In the genomic region with DNA sequence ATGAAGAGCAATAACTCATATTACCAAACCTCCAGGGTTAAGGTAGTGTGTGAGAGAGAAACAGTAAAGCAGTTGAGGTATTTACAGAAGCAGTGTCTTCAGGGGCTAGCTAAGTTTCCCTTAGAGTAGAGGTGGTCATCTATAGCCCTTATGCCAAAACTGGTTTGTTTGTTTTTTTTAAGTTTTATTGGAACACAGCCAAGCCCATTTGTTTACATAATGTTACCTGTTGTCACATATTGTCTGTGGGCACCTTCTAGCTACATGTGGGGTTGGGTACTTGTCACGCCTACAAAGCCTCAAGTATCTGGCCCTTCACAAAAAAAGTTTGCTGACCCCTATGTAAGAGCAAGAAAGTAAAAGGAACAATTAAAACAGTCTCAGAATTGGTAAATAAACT, we compare ENCODE assay signal across 21 cellular contexts. TPM values are rescaled to one million over a fixed set of nuclear protein-coding genes. Genes with fewer than 3 reads are reported as not detected.
DNase-seq lines count a peak whose midpoint lies in the region; ATAC-seq, FAIRE-seq and TF ChIP-seq lines count a peak whose summit lies in the region.
"Had no signal": no experiment of that assay in that cellular context is flagged by ENCODE, and none has a peak within 500 bp of the region (broad histone marks: within the 10 kb centered on the region; RNA-seq: fewer than 3 reads in every experiment).

No MANE protein-coding gene starts in this region.

- H2BK20ac ChIP-seq in IMR-90 (ENCODE audit: low read depth, low read length) = no peak overlapping the region

- FAIRE-seq in GM12878 (lab: Jason Lieb, UNC) = no peak
- FAIRE-seq: endothelial cell of umbilical vein, GM18507 had no signal

- no peak overlapping the region for H3K9ac ChIP-seq in IMR-90 (ENCODE audit: low read depth, low read length)
- no peak overlapping the region for H3K9ac ChIP-seq in GM12878 (ENCODE audit: control insufficient read depth, insufficient read depth, low read length)

- H3K27ac Mint-ChIP-seq in activated CD8-positive, alpha-beta T cell treated with anti-CD3 and anti-CD28 coated beads for 36 hours = peak overlapping the region; percentile 47
- no peak overlapping the region for H3K27ac Mint-ChIP-seq in activated CD8-positive, alpha-beta T cell treated with anti-CD3 and anti-CD28 coated beads, Interleukin-2, amount 10 ng/mL, durations not matched to agents 7 days and 5 days
- H3K27ac Mint-ChIP-seq in natural killer cell = peak overlapping the region; percentile 32 to 71

- peaks cover 46% of the 10 kb centered on the region for H3K36me3 Mint-ChIP-seq in activated CD8-positive, alpha-beta T cell treated with anti-CD3 and anti-CD28 coated beads for 36 hours (ENCODE audit: low read depth)
- peaks cover 59% of the 10 kb centered on the region for H3K36me3 Mint-ChIP-seq in activated CD8-positive, alpha-beta T cell treated with anti-CD3 and anti-CD28 coated beads, Interleukin-2, amount 10 ng/mL, durations not matched to agents 7 days and 5 days (ENCODE audit: low read depth)
- H3K36me3 Mint-ChIP-seq in natural killer cell = peaks cover 20% of the 10 kb centered on the region

- H3K27me3 ChIP-seq in IMR-90 (ENCODE audit: control insufficient read depth, insufficient read depth, low read length) (no peaks in the 10 kb centered on the region), GM12878 (replicated peaks in 1 of 2; ENCODE audit: control insufficient read depth in 2 of 2, insufficient read depth in 2 of 2, low read length in 1 of 2) (no peaks in the 10 kb centered on the region), esophagus squamous epithelium (no peaks in the 10 kb centered on the region)
- H3K27me3 ChIP-seq: cardiac muscle cell, MG63, testis, vagina had no signal

- H3K4me3 ChIP-seq in IMR-90 (ENCODE audit: insufficient read depth, low read depth, low read length) (no peak overlapping the region), GM12878 (no peak overlapping the region), esophagus squamous epithelium (no peak overlapping the region)
- H3K4me3 ChIP-seq: cardiac muscle cell, MG63, testis, vagina had no signal

- CTCF ChIA-PET in activated CD8-positive, alpha-beta T cell treated with anti-CD3 and anti-CD28 coated beads for 36 hours (lab: Charles Lee) = interaction anchor here (1.1 to 4.3 kb wide), 2 partner anchors 9 to 84 kb away, joined by 4 to 23 read pairs; no protein-coding TSS in a partner anchor
- CTCF ChIA-PET in activated CD8-positive, alpha-beta T cell treated with anti-CD3 and anti-CD28 coated beads, Interleukin-2, amount 10 ng/mL, durations not matched to agents 7 days and 5 days (lab: Charles Lee) = interaction anchor here (0.7 to 1.2 kb wide), 2 partner anchors 9 to 54 kb away, joined by 3 read pairs; no protein-coding TSS in a partner anchor
- CTCF ChIA-PET in IMR-90 (lab: Yijun Ruan, JAX) (interaction anchor here (2.5 kb wide), 1 partner anchor 307 kb away, joined by 5 read pairs; no protein-coding TSS in a partner anchor), GM12878 (lab: Yijun Ruan, JAX) (interaction anchor here (0.9 to 2.5 kb wide), 6 partner anchors 17 to 307 kb away, joined by 3 to 7 read pairs (median 3); no protein-coding TSS in a partner anchor)

- SMC1A ChIA-PET in GM12878 (lab: Charles Lee; ENCODE audit: uncharacterized antibody, unreplicated experiment) = interaction anchor here (0.6 to 3.4 kb wide), 9 partner anchors 8 to 288 kb away, joined by 3 to 16 read pairs (median 6); no protein-coding TSS in a partner anchor

- no peak overlapping the region for H2AK9ac ChIP-seq in IMR-90 (replicated peaks; ENCODE audit: low read depth, low read length, poor library complexity)

- peak overlapping the region; percentile 50 for H2BK5ac ChIP-seq in IMR-90 (ENCODE audit: low read depth, low read length, poor library complexity, severe bottlenecking)

- no peak overlapping the region for H3K4me3 Mint-ChIP-seq in activated CD8-positive, alpha-beta T cell treated with anti-CD3 and anti-CD28 coated beads for 36 hours
- H3K4me3 Mint-ChIP-seq in activated CD8-positive, alpha-beta T cell treated with anti-CD3 and anti-CD28 coated beads, Interleukin-2, amount 10 ng/mL, durations not matched to agents 7 days and 5 days = no peak overlapping the region
- no peak overlapping the region for H3K4me3 Mint-ChIP-seq in natural killer cell
- H3K4me3 Mint-ChIP-seq: activated CD4-positive, alpha-beta T cell treated with anti-CD3 and anti-CD28 coated beads, Interleukin-2, amount 10 ng/mL, durations not matched to agents 7 days and 5 days had no signal

- POLR2A ChIA-PET in activated CD8-positive, alpha-beta T cell treated with anti-CD3 and anti-CD28 coated beads for 36 hours (lab: Charles Lee) = interaction anchor here (0.9 to 2.6 kb wide), 2 partner anchors 9 to 34 kb away, joined by 3 to 7 read pairs; no protein-coding TSS in a partner anchor
- POLR2A ChIA-PET in activated CD8-positive, alpha-beta T cell treated with anti-CD3 and anti-CD28 coated beads, Interleukin-2, amount 10 ng/mL, durations not matched to agents 7 days and 5 days (lab: Charles Lee) = no interaction called here
- POLR2A ChIA-PET in IMR-90 (lab: Charles Lee; ENCODE audit: unreplicated experiment) = no interaction called here
- POLR2A ChIA-PET in GM12878 (lab: Charles Lee) = interaction anchor here (0.5 kb wide), 1 partner anchor 61 kb away, joined by 3 read pairs; no protein-coding TSS in a partner anchor

- no CpG with 5 or more reads among the region's 1 CpG for WGBS in IMR-90 (ENCODE audit: extremely low coverage in 2 of 2, insufficient read length in 1 of 2), 2 experiments
- 100% methylated on average over 1 of the region's 1 CpG for WGBS in GM12878 (ENCODE audit: insufficient coverage, insufficient replicate concordance, low lambda C conversion rate, missing lambda C conversion rate)
- 100% methylated on average over 1 of the region's 1 CpG for WGBS in esophagus squamous epithelium, 2 donors

- H3K79me1 ChIP-seq in IMR-90 (ENCODE audit: low read depth in 1 of 2, low read length in 2 of 2) = peaks cover 21 to 50% of the 10 kb centered on the region in 2 experiments

- H2BK120ac ChIP-seq in IMR-90 (ENCODE audit: low read depth, low read length) = no peak overlapping the region

- H3K9me1 ChIP-seq in IMR-90 (ENCODE audit: insufficient read depth, low read length) = peaks cover 6% of the 10 kb centered on the region; the same call in 1 of the 2 replicates

- TF ChIP-seq POLR2A in IMR-90 (IDR thresholded peaks at IDR 0.05; ENCODE audit: low read depth, low read length) (no peak), GM12878 (IDR thresholded peaks at IDR 0.05; ENCODE audit: low read depth, low read length) (no peak), esophagus squamous epithelium (IDR thresholded peaks at IDR 0.05) (no peak)

- TF ChIP-seq RAD21 in IMR-90 (IDR thresholded peaks at IDR 0.05; ENCODE audit: low read length) = no peak
- TF ChIP-seq RAD21 in GM12878 (IDR thresholded peaks at IDR 0.05; ENCODE audit: insufficient read depth, low read depth, low read length) = no peak

- H3K56ac ChIP-seq in IMR-90 (ENCODE audit: extremely low read depth, insufficient read depth, low read length) = no peak overlapping the region

- H3K27ac ChIP-seq in IMR-90 (ENCODE audit: insufficient read depth, low read length) (no peak overlapping the region), GM12878 (ENCODE audit: control insufficient read depth, insufficient read depth) (no peak overlapping the region), esophagus squamous epithelium (no peak overlapping the region)
- H3K27ac ChIP-seq: C4-2B, cardiac muscle cell, testis, vagina had no signal

- peaks cover 26% of the 10 kb centered on the region for H3K36me3 ChIP-seq in IMR-90 (ENCODE audit: control insufficient read depth, insufficient read depth, low read length)
- peaks cover 10 to 25% of the 10 kb centered on the region in 2 experiments for H3K36me3 ChIP-seq in GM12878 (ENCODE audit: control insufficient read depth in 2 of 2, insufficient read depth in 2 of 2, low read length in 1 of 2)
- peaks cover 4 to 83% (median 5%) of the 10 kb centered on the region in 3 donors for H3K36me3 ChIP-seq in esophagus squamous epithelium

- no TSS peak for BruUV-seq in IMR-90 (replicated peaks; lab: Mats Ljungman, UMichigan)
- no TSS peak for BruUV-seq in GM12878 (replicated peaks; lab: Mats Ljungman, UMichigan)

- H3K4me2 ChIP-seq in IMR-90 (ENCODE audit: low read depth, low read length) (no peak overlapping the region), GM12878 (ENCODE audit: control insufficient read depth, insufficient read depth) (no peak overlapping the region)

- RAD21 ChIA-PET in GM12878 (lab: Charles Lee; ENCODE audit: unreplicated experiment) = interaction anchor here (1.3 to 2.3 kb wide), 2 partner anchors 9 to 168 kb away, joined by 4 to 7 read pairs; no protein-coding TSS in a partner anchor

- no peak for TF ChIP-seq EP300 in GM12878 (IDR thresholded peaks at IDR 0.05; ENCODE audit: borderline replicate concordance in 1 of 2, control insufficient read depth in 1 of 2, low read depth in 2 of 2, low read length in 2 of 2)

- H2AK5ac ChIP-seq in IMR-90 (ENCODE audit: low read depth, low read length) = no peak overlapping the region

- H3K9me3 ChIP-seq in IMR-90 (ENCODE audit: control insufficient read depth, insufficient read depth, low read length) (no peaks in the 10 kb centered on the region), GM12878 (replicated peaks; ENCODE audit: control insufficient read depth, insufficient read depth, low read length) (no peaks in the 10 kb centered on the region), esophagus squamous epithelium (no peaks in the 10 kb centered on the region)
- H3K9me3 ChIP-seq: MG63, testis, vagina had no signal

- H2BK15ac ChIP-seq in IMR-90 (ENCODE audit: low read depth, low read length) = no peak overlapping the region

- H4K5ac ChIP-seq in IMR-90 (ENCODE audit: low read depth, low read length) = no peak overlapping the region

- no peak for DNase-seq in activated CD8-positive, alpha-beta T cell treated with anti-CD3 and anti-CD28 coated beads for 36 hours
- no peak for DNase-seq in activated CD8-positive, alpha-beta T cell treated with anti-CD3 and anti-CD28 coated beads, Interleukin-2, amount 10 ng/mL, durations not matched to agents 7 days and 5 days
- no peak for DNase-seq in IMR-90
- DNase-seq in GM12878 (ENCODE audit: low read depth, low spot score) = no peak
- no peak for DNase-seq in natural killer cell
- no peak for DNase-seq in GM19238 (ENCODE audit: insufficient read length, low spot score)
- no peak for DNase-seq in esophagus squamous epithelium (lab: John Stamatoyannopoulos, UW)
- DNase-seq: activated CD4-positive, alpha-beta T cell treated with anti-CD3 and anti-CD28 coated beads, Interleukin-2, amount 10 ng/mL, durations not matched to agents 7 days and 5 days; activated CD8-positive, alpha-beta memory T cell treated with anti-CD3 and anti-CD28 coated beads, Interleukin-2, amount 50 U/mL, for 48 hours; MG63; NCI-H1436 treated with DMSO at 0.1 percent for 48 hours; NCI-H524 treated with DMSO at 0.1 percent for 48 hours; stimulated activated CD4-positive, alpha-beta T cell treated with anti-CD3 and anti-CD28 coated beads, Interleukin-1b, Interleukin-23, amount 100 ng/mL, for 48 hours; testis had no signal

- H3K9me3 Mint-ChIP-seq in activated CD8-positive, alpha-beta T cell treated with anti-CD3 and anti-CD28 coated beads for 36 hours = no peaks in the 10 kb centered on the region
- no peaks in the 10 kb centered on the region for H3K9me3 Mint-ChIP-seq in activated CD8-positive, alpha-beta T cell treated with anti-CD3 and anti-CD28 coated beads, Interleukin-2, amount 10 ng/mL, durations not matched to agents 7 days and 5 days (ENCODE audit: insufficient read depth)
- no peaks in the 10 kb centered on the region for H3K9me3 Mint-ChIP-seq in natural killer cell
- H3K9me3 Mint-ChIP-seq: activated CD4-positive, alpha-beta T cell treated with anti-CD3 and anti-CD28 coated beads, Interleukin-2, amount 10 ng/mL, durations not matched to agents 7 days and 5 days had no signal

- H3K4me1 ChIP-seq in IMR-90 (ENCODE audit: control insufficient read depth, insufficient read depth, low read length) (peaks cover 8% of the 10 kb centered on the region), GM12878 (ENCODE audit: control insufficient read depth, insufficient read depth, low read length) (no peaks in the 10 kb centered on the region), esophagus squamous epithelium (peaks cover 0 to 16% (median 0%) of the 10 kb centered on the region in 3 donors)
- H3K4me1 ChIP-seq: testis had no signal

- peaks cover 18% of the 10 kb centered on the region for H3K4me1 Mint-ChIP-seq in activated CD8-positive, alpha-beta T cell treated with anti-CD3 and anti-CD28 coated beads for 36 hours (ENCODE audit: low read depth)
- peaks cover 3% of the 10 kb centered on the region for H3K4me1 Mint-ChIP-seq in activated CD8-positive, alpha-beta T cell treated with anti-CD3 and anti-CD28 coated beads, Interleukin-2, amount 10 ng/mL, durations not matched to agents 7 days and 5 days (ENCODE audit: low read depth)
- peaks cover 23 to 36% of the 10 kb centered on the region in 2 donors for H3K4me1 Mint-ChIP-seq in natural killer cell

- no peaks in the 10 kb centered on the region for H3K79me2 ChIP-seq in GM12878 (ENCODE audit: control insufficient read depth, insufficient read depth, low read length)

- no peaks in the 10 kb centered on the region for H3K27me3 Mint-ChIP-seq in activated CD8-positive, alpha-beta T cell treated with anti-CD3 and anti-CD28 coated beads for 36 hours
- H3K27me3 Mint-ChIP-seq in activated CD8-positive, alpha-beta T cell treated with anti-CD3 and anti-CD28 coated beads, Interleukin-2, amount 10 ng/mL, durations not matched to agents 7 days and 5 days (ENCODE audit: low read depth) = no peaks in the 10 kb centered on the region
- no peaks in the 10 kb centered on the region for H3K27me3 Mint-ChIP-seq in natural killer cell (ENCODE audit: low read depth in 2 of 2)
- H3K27me3 Mint-ChIP-seq: activated CD4-positive, alpha-beta T cell treated with anti-CD3 and anti-CD28 coated beads, Interleukin-2, amount 10 ng/mL, durations not matched to agents 7 days and 5 days had no signal

- intact Hi-C loops in activated CD8-positive, alpha-beta T cell treated with anti-CD3 and anti-CD28 coated beads for 36 hours (cut with micrococcal nuclease) = loop anchor here (5.0 kb wide), 2 partner anchors 285 to 305 kb away; no protein-coding TSS in a partner anchor
- intact Hi-C loops in IMR-90 (cut with micrococcal nuclease) (no loop called here), GM12878 (cut with micrococcal nuclease; ENCODE audit: unreplicated experiment) (loop anchor here (5.0 kb wide), 1 partner anchor 170 kb away; no protein-coding TSS in a partner anchor), natural killer cell (cut with micrococcal nuclease) (no loop called here), esophagus squamous epithelium (cut with DNase I) (loop anchor here (5.0 kb wide), 1 partner anchor 285 kb away; no protein-coding TSS in a partner anchor)

- no peak overlapping the region for H3K23ac ChIP-seq in IMR-90 (ENCODE audit: low read depth, low read length)

- H3K14ac ChIP-seq in IMR-90 (replicated peaks; ENCODE audit: low read depth, low read length) = no peak overlapping the region

- in situ Hi-C loops in IMR-90 (cut with MboI; ENCODE audit: low sequenced_read_pairs) (loop anchor here (5.0 kb wide), 2 partner anchors 160 to 280 kb away; no protein-coding TSS in a partner anchor), GM12878 (cut with MboI) (loop anchor here (5.0 kb wide), 1 partner anchor 280 kb away; no protein-coding TSS in a partner anchor)

- no peak overlapping the region for H2AFZ ChIP-seq in IMR-90 (replicated peaks; ENCODE audit: low read length, poor library complexity)
- H2AFZ ChIP-seq in GM12878 (ENCODE audit: control insufficient read depth, low read depth, low read length) = no peak overlapping the region

- H4K20me1 ChIP-seq in IMR-90 (ENCODE audit: insufficient read depth, low read length) (peaks cover 46% of the 10 kb centered on the region), GM12878 (ENCODE audit: control insufficient read depth, insufficient read depth) (no peaks in the 10 kb centered on the region)

- no peak overlapping the region for H3K4ac ChIP-seq in IMR-90 (ENCODE audit: low read depth, low read length)

- no peak for ATAC-seq in activated CD8-positive, alpha-beta T cell treated with anti-CD3 and anti-CD28 coated beads for 36 hours
- no peak for ATAC-seq in activated CD8-positive, alpha-beta T cell treated with anti-CD3 and anti-CD28 coated beads, Interleukin-2, amount 10 ng/mL, durations not matched to agents 7 days and 5 days
- ATAC-seq in IMR-90 (ENCODE audit: low read depth) = no peak
- ATAC-seq in GM12878 = no peak
- ATAC-seq in natural killer cell = no peak
- no peak for ATAC-seq in HG03565 (IDR thresholded peaks at IDR 0.05; ENCODE audit: unreplicated experiment)
- ATAC-seq: left lobe of liver had no signal

- no peak for TF ChIP-seq CTCF in activated CD8-positive, alpha-beta T cell treated with anti-CD3 and anti-CD28 coated beads for 36 hours (IDR thresholded peaks at IDR 0.05)
- TF ChIP-seq CTCF in IMR-90 (conservative IDR thresholded peaks at IDR 0.05; ENCODE audit: low read depth, low read length) = no peak
- TF ChIP-seq CTCF in GM12878 (IDR thresholded peaks at IDR 0.05 in 2 of 3, conservative IDR thresholded peaks at IDR 0.05 in 1 of 3; ENCODE audit: control insufficient read depth in 2 of 3, extremely low read depth in 1 of 3, insufficient read depth in 1 of 3, low read depth in 3 of 3, low read length in 3 of 3) = no peak
- TF ChIP-seq CTCF in natural killer cell (IDR thresholded peaks at IDR 0.05) = no peak
- TF ChIP-seq CTCF in esophagus squamous epithelium (IDR thresholded peaks at IDR 0.05) = no peak

- H3K18ac ChIP-seq in IMR-90 (ENCODE audit: low read depth, low read length) = no peak overlapping the region

- no peak overlapping the region for H4K8ac ChIP-seq in IMR-90 (ENCODE audit: low read depth in 2 of 2, low read length in 2 of 2)

- dilution Hi-C loops in IMR-90 (cut with HindIII; ENCODE audit: low sequenced_read_pairs, unreplicated experiment) = no loop called here

- no peak overlapping the region for H4K91ac ChIP-seq in IMR-90 (ENCODE audit: insufficient read depth, low read depth, low read length)

RNA-seq across cellular contexts. Expression of a gene that starts 39.4 kb away (rescaled TPM):
- total RNA-seq in activated CD8-positive, alpha-beta T cell treated with anti-CD3 and anti-CD28 coated beads for 36 hours = 100 to 1,000 TPM; 331 to 341 TPM
- 100 to 1,000 TPM; 478 to 493 TPM for total RNA-seq in activated CD8-positive, alpha-beta T cell treated with anti-CD3 and anti-CD28 coated beads, Interleukin-2, amount 10 ng/mL, durations not matched to agents 7 days and 5 days
- total RNA-seq in IMR-90 (2012; rRNA removed) = 205 and 224 TPM in 2 replicates
- polyA plus RNA-seq in IMR-90 (2012; rRNA removed) = 98.9 and 141 TPM in 2 replicates
- 20.1 and 34.5 TPM in 2 replicates for polyA plus RNA-seq in IMR-90 (2012; cell fraction: cytosol; rRNA removed)
- 2.4 and 26.8 TPM in 2 replicates for polyA plus RNA-seq in IMR-90 (2012; cell fraction: nucleus; rRNA removed; ENCODE audit: low replicate concordance)
- total RNA-seq in GM12878 (2013; cell fraction: nucleolus; rRNA removed) = 23.1 and 26.9 TPM in 2 replicates
- total RNA-seq in GM12878 (2014; rRNA removed) = 125 and 138 TPM in 2 replicates
- total RNA-seq in GM12878 (2014; rRNA removed; fragmentation: Illumina TruSeq; extraction: Trizol) = 165 and 167 TPM in 2 replicates
- total RNA-seq in GM12878 (2021) = 401 and 407 TPM in 2 replicates
- 127 TPM for polyA plus RNA-seq in GM12878 (2011; ENCODE audit: low read depth)
- 212 and 307 TPM in 2 replicates for polyA plus RNA-seq in GM12878 (2011; rRNA removed)
- polyA plus RNA-seq in GM12878 (2011; cell fraction: cytosol; rRNA removed) = 66.9 and 108 TPM in 2 replicates
- 26.9 and 38.5 TPM in 2 replicates for polyA plus RNA-seq in GM12878 (2011; cell fraction: nucleus; rRNA removed)
- 188 and 194 TPM in 2 replicates for polyA plus RNA-seq in GM12878 (2012)
- polyA plus RNA-seq in GM12878 (2014; fragmentation: Illumina TruSeq; extraction: Trizol) = 362 and 487 TPM in 2 replicates
- polyA plus RNA-seq in GM12878 (2014; fragmentation: Nextera tagmentation; extraction: Ambion mirVana) = 100 to 1,000 TPM in 1 of 2 experiments, 10 to 100 TPM in 1; 94.2 to 124 TPM
- polyA plus RNA-seq in GM12878 (2014; rRNA removed) = 165 and 196 TPM in 2 replicates
- 100 to 1,000 TPM; 193 to 219 TPM for polyA plus RNA-seq in GM12878 (2016; fragmentation: Nextera tagmentation; extraction: Ambion mirVana)
- 87.5 and 146 TPM in 2 replicates for polyA minus RNA-seq in GM12878 (2011; rRNA and poly(A)+ RNA removed)
- polyA minus RNA-seq in GM12878 (2011; cell fraction: cytosol; rRNA and poly(A)+ RNA removed) = 81.4 and 92.7 TPM in 2 replicates
- polyA minus RNA-seq in GM12878 (2011; cell fraction: nucleus; rRNA and poly(A)+ RNA removed) = 13.7 and 20.6 TPM in 2 replicates
- 100 to 1,000 TPM; 346 to 404 (median 403) TPM for total RNA-seq in natural killer cell
- total RNA-seq in esophagus squamous epithelium = 100 to 1,000 TPM in 1 of 4 donors, 10 to 100 TPM in 3; 70.6 to 124 (median 91.1) TPM

Comparison
In these comparisons a context has a peak if more than half of its experiments do, and no peak if none do; other contexts are left out.
1. POLR2A ChIA-PET loops: an anchor here in activated CD8-positive, alpha-beta T cell treated with anti-CD3 and anti-CD28 coated beads for 36 hours (0.9 to 2.6 kb wide) and GM12878 (0.5 kb wide); none called in activated CD8-positive, alpha-beta T cell treated with anti-CD3 and anti-CD28 coated beads, Interleukin-2, amount 10 ng/mL, durations not matched to agents 7 days and 5 days and IMR-90.
2. intact Hi-C loops: an anchor here in activated CD8-positive, alpha-beta T cell treated with anti-CD3 and anti-CD28 coated beads for 36 hours (5.0 kb wide), GM12878 (5.0 kb wide) and esophagus squamous epithelium (5.0 kb wide); none called in IMR-90 and natural killer cell.